Comparison of ENCODE assay signal across 7 cellular contexts in genomic region chr6:159094444-159095252, GRCh38. TPM values are rescaled to one million over a fixed set of nuclear protein-coding genes. Genes with fewer than 3 reads are reported as not detected.
DNase-seq lines count a peak whose midpoint lies in the region; ATAC-seq and TF ChIP-seq lines count a peak whose summit lies in the region.

No MANE protein-coding gene starts in this region.

- H3K27ac ChIP-seq in OCI-LY7 (ENCODE audit: low read depth, low read length, poor library complexity, severe bottlenecking) (peak overlapping the region; percentile 87), lower lobe of right lung (no peak overlapping the region)

- peaks cover 50% of the 10 kb centered on the region for H3K4me1 Mint-ChIP-seq in activated naive CD8-positive, alpha-beta T cell treated with anti-CD3 and anti-CD28 coated beads, Interleukin-2, amount 10 ng/mL, durations not matched to agents 7 days and 5 days

- H3K27ac Mint-ChIP-seq in activated naive CD8-positive, alpha-beta T cell treated with anti-CD3 and anti-CD28 coated beads, Interleukin-2, amount 10 ng/mL, durations not matched to agents 7 days and 5 days: peak overlapping the region; percentile 87

- no peaks in the 10 kb centered on the region for H4K20me1 ChIP-seq in OCI-LY7 (ENCODE audit: insufficient read depth, low read length)

- peak overlapping the region; percentile 67 for H3K4me2 ChIP-seq in OCI-LY7 (ENCODE audit: low read length)

- peak; percentile 60 for ATAC-seq in GM21515 (IDR thresholded peaks at IDR 0.05; ENCODE audit: unreplicated experiment)
- ATAC-seq in activated naive CD8-positive, alpha-beta T cell treated with anti-CD3 and anti-CD28 coated beads, Interleukin-2, amount 10 ng/mL, durations not matched to agents 7 days and 5 days (ENCODE audit: low read depth): peak; percentile 48
- no peak for ATAC-seq in HG03280 (IDR thresholded peaks at IDR 0.05; ENCODE audit: unreplicated experiment)
- ATAC-seq in lower lobe of right lung: no peak

- H3K79me2 ChIP-seq in OCI-LY7 (ENCODE audit: insufficient read depth, low read depth, low read length): no peaks in the 10 kb centered on the region

- DNase-seq in OCI-LY7 (ENCODE audit: low spot score): peak; percentile 96
- peak; percentile 50 for DNase-seq in activated naive CD8-positive, alpha-beta T cell treated with anti-CD3 and anti-CD28 coated beads, Interleukin-2, amount 10 ng/mL, durations not matched to agents 7 days and 5 days
- DNase-seq in stimulated activated naive CD4-positive, alpha-beta T cell treated with Interleukin-2 at 50 U/mL for 16 hours (lab: John Stamatoyannopoulos, UW): peak; percentile 45
- no peak for DNase-seq in NCI-H2029 (lab: John Stamatoyannopoulos, UW)
- DNase-seq in lower lobe of right lung: no peak

- BruUV-seq in OCI-LY7 (replicated peaks; lab: Mats Ljungman, UMichigan): no TSS peak

- H2AFZ ChIP-seq in OCI-LY7 (ENCODE audit: low read length): peak overlapping the region; percentile 63; the same call in 1 of the 2 replicates

- CTCF ChIA-PET in OCI-LY7 (lab: Charles Lee; ENCODE audit: unreplicated experiment): interaction anchor here (1.0 to 1.6 kb wide), 2 partner anchors 13 to 33 kb away, joined by 3 to 5 read pairs; no protein-coding TSS in a partner anchor

- peaks cover 70% of the 10 kb centered on the region for H3K4me1 ChIP-seq in OCI-LY7 (ENCODE audit: insufficient read depth, low read length, poor library complexity, severe bottlenecking)
- peaks cover 12% of the 10 kb centered on the region for H3K4me1 ChIP-seq in lower lobe of right lung

- no peaks in the 10 kb centered on the region for H3K9me3 Mint-ChIP-seq in activated naive CD8-positive, alpha-beta T cell treated with anti-CD3 and anti-CD28 coated beads, Interleukin-2, amount 10 ng/mL, durations not matched to agents 7 days and 5 days

- H3K4me3 ChIP-seq in OCI-LY7 (ENCODE audit: low read depth, low read length, poor library complexity, severe bottlenecking) (peak overlapping the region; percentile 56), lower lobe of right lung (no peak overlapping the region)

- H3K27me3 Mint-ChIP-seq in activated naive CD8-positive, alpha-beta T cell treated with anti-CD3 and anti-CD28 coated beads, Interleukin-2, amount 10 ng/mL, durations not matched to agents 7 days and 5 days: no peaks in the 10 kb centered on the region

- H3K27me3 ChIP-seq in lower lobe of right lung (ENCODE audit: low read depth): no peaks in the 10 kb centered on the region

- H3K36me3 ChIP-seq in OCI-LY7 (ENCODE audit: insufficient read depth, low read length) (no peaks in the 10 kb centered on the region), lower lobe of right lung (no peaks in the 10 kb centered on the region)

- H3K9me3 ChIP-seq in OCI-LY7 (ENCODE audit: low read length): no peaks in the 10 kb centered on the region
- no peaks in the 10 kb centered on the region for H3K9me3 ChIP-seq in lower lobe of right lung

- H3K4me3 Mint-ChIP-seq in activated naive CD8-positive, alpha-beta T cell treated with anti-CD3 and anti-CD28 coated beads, Interleukin-2, amount 10 ng/mL, durations not matched to agents 7 days and 5 days: peak overlapping the region; percentile 67

- POLR2A ChIA-PET in OCI-LY7 (lab: Charles Lee): interaction anchor here (0.6 to 4.3 kb wide), 17 partner anchors 9 to 91 kb away, joined by 3 to 39 read pairs (median 4); partner anchors contain the start of gene TAGAP
- POLR2A ChIA-PET in activated naive CD8-positive, alpha-beta T cell treated with anti-CD3 and anti-CD28 coated beads, Interleukin-2, amount 10 ng/mL, durations not matched to agents 7 days and 5 days (lab: Charles Lee): interaction anchor here (1.0 to 8.3 kb wide), 5 partner anchors 9 to 51 kb away, joined by 5 to 137 read pairs (median 21); partner anchors contain the start of gene TAGAP

- intact Hi-C loops in OCI-LY7 (cut with micrococcal nuclease; ENCODE audit: unreplicated experiment) (loop anchor here (2.0 kb wide), 1 partner anchor 52 kb away; no protein-coding TSS in a partner anchor), lower lobe of right lung (cut with DNase I) (no loop called here)

- H3K36me3 Mint-ChIP-seq in activated naive CD8-positive, alpha-beta T cell treated with anti-CD3 and anti-CD28 coated beads, Interleukin-2, amount 10 ng/mL, durations not matched to agents 7 days and 5 days: peaks cover 2% of the 10 kb centered on the region

- H3K9me2 ChIP-seq in OCI-LY7 (ENCODE audit: insufficient read depth, low read length): no peaks in the 10 kb centered on the region

- TF ChIP-seq CTCF in OCI-LY7 (conservative IDR thresholded peaks at IDR 0.05; ENCODE audit: low read length) (no peak), lower lobe of right lung (IDR thresholded peaks at IDR 0.05) (no peak)

RNA-seq across cellular contexts. Expression of gene TAGAP, which starts 49.9 kb away (rescaled TPM):
- total RNA-seq in OCI-LY7 (2014; rRNA removed; shearing (Covaris generic)): 25.4 and 30.7 TPM in 2 replicates
- 22.7 and 23.6 TPM in 2 replicates for total RNA-seq in OCI-LY7 (2022)
- 100 to 1,000 TPM; 106 to 112 TPM for total RNA-seq in activated naive CD8-positive, alpha-beta T cell treated with anti-CD3 and anti-CD28 coated beads, Interleukin-2, amount 10 ng/mL, durations not matched to agents 7 days and 5 days
- 17.1 TPM for total RNA-seq in lower lobe of right lung

Comparison
In these comparisons a context has a peak if more than half of its experiments do, and no peak if none do; other contexts are left out.
1. ATAC-seq: peak in GM21515 (single experiment) and activated naive CD8-positive, alpha-beta T cell treated with anti-CD3 and anti-CD28 coated beads, Interleukin-2, amount 10 ng/mL, durations not matched to agents 7 days and 5 days (single experiment); none in HG03280 (single experiment) and lower lobe of right lung (0 of 2).
2. DNase-seq: peak in OCI-LY7 (single experiment), activated naive CD8-positive, alpha-beta T cell treated with anti-CD3 and anti-CD28 coated beads, Interleukin-2, amount 10 ng/mL, durations not matched to agents 7 days and 5 days (single experiment) and stimulated activated naive CD4-positive, alpha-beta T cell treated with Interleukin-2 at 50 U/mL for 16 hours (single experiment); none in NCI-H2029 (single experiment) and lower lobe of right lung (single experiment).